In the genomic region with DNA sequence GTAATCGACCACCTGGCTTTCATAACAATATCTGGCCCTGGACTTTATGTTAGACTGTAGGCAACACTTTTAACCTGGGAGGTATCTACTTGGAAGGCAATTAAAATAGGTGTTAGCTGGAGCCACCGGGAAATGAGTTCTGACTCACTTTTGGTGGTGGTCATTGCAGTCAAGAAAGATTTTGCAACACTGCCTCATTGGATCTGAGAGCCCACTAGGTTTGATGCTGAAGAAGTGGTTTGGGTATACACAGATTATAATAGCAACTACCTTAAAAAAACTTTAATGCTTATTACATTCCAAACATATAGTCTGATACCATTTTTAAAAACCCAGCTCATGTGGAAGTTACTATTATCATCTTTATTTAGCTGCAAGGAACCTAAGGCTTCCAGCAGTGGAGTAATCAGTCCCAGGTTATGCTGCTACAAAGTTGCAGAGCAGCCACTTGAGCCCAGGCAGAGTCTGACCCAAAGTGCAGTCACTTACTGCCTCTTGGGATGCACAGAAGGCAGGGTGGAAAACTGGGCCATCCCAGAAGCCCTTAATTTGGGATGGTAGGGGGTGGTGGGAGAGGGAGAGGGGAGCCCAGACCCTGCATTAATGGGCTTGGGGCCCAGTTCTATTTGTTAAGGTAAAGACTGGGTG, we compare ENCODE assay signal across 17 cellular contexts.
A peak's percentile ranks its signal among the peaks of the same experiment; 100 is the strongest.
DNase-seq lines count a peak whose midpoint lies in the region; ATAC-seq and TF ChIP-seq lines count a peak whose summit lies in the region.
"Had no signal": no experiment of that assay in that cellular context is flagged by ENCODE, and none has a peak within 500 bp of the region (broad histone marks: within the 10 kb centered on the region; RNA-seq: fewer than 3 reads in every experiment).

No MANE protein-coding gene starts in this region.

- no peak overlapping the region for H3K4me3 ChIP-seq in KMS-11 (IDR thresholded peaks at IDR 0.05; ENCODE audit: insufficient read depth, low read depth, low read length)
- H3K4me3 ChIP-seq in right atrium auricular region, result no peak overlapping the region
- no peak overlapping the region for H3K4me3 ChIP-seq in MG63
- H3K4me3 ChIP-seq: ascending aorta, pancreas, transverse colon had no signal

- DNase-seq in natural killer cell treated with Interleukin-12 subunit alpha and Interleukin-12 subunit beta and Interleukin-15 and Interleukin-18, amount 100 ng/mL, for 72 hours (ENCODE audit: low spot score), result no peak
- no peak for DNase-seq in right atrium auricular region (ENCODE audit: low spot score)
- no peak for DNase-seq in MG63
- DNase-seq: activated B cell treated with CpG ODN at 0.5 μM for 24 hours; activated effector memory CD4-positive, alpha-beta T cell treated with anti-CD3 and anti-CD28 coated beads, Interleukin-2, amount 50 U/mL, for 16 hours; DMS 273 treated with DMSO at 0.1 percent for 48 hours; foreskin keratinocyte; NCI-H2171 treated with DMSO at 0.1 percent for 48 hours; pancreas; small intestine; transverse colon had no signal

- H3K27me3 Mint-ChIP-seq in natural killer cell treated with Interleukin-12 subunit alpha and Interleukin-12 subunit beta and Interleukin-15 and Interleukin-18, amount 100 ng/mL, for 72 hours, result no peaks in the 10 kb centered on the region
- H3K27me3 Mint-ChIP-seq: activated B cell treated with CpG ODN at 0.5 μM for 24 hours had no signal

- H3K9ac ChIP-seq in KMS-11, result peak overlapping the region; percentile 32; the same call in 1 of the 2 replicates

- H3K9me3 ChIP-seq in right atrium auricular region (peaks cover 0 to 6% of the 10 kb centered on the region in 2 donors), MG63 (no peaks in the 10 kb centered on the region)
- H3K9me3 ChIP-seq: ascending aorta, pancreas, transverse colon had no signal

- no peaks in the 10 kb centered on the region for H4K20me1 ChIP-seq in KMS-11 (ENCODE audit: insufficient read depth)

- no peaks in the 10 kb centered on the region for H3K36me3 Mint-ChIP-seq in natural killer cell treated with Interleukin-12 subunit alpha and Interleukin-12 subunit beta and Interleukin-15 and Interleukin-18, amount 100 ng/mL, for 72 hours

- H3K4me1 ChIP-seq in KMS-11 (ENCODE audit: low read depth, poor library complexity, severe bottlenecking), result peaks cover 35% of the 10 kb centered on the region
- H3K4me1 ChIP-seq in right atrium auricular region, result peaks cover 0 to 12% of the 10 kb centered on the region in 2 donors
- H3K4me1 ChIP-seq: ascending aorta, foreskin keratinocyte, transverse colon had no signal

- ATAC-seq in GM18870 (IDR thresholded peaks at IDR 0.05; ENCODE audit: unreplicated experiment) (peak; percentile 14), GM21447 (IDR thresholded peaks at IDR 0.05; ENCODE audit: unreplicated experiment) (peak; percentile 21), HG03097 (IDR thresholded peaks at IDR 0.05; ENCODE audit: low FRiP score, unreplicated experiment) (no peak)
- ATAC-seq in natural killer cell treated with Interleukin-12 subunit alpha and Interleukin-12 subunit beta and Interleukin-15 and Interleukin-18, amount 100 ng/mL, for 72 hours, result peak; percentile 22 to 67
- ATAC-seq: foreskin keratinocyte, pancreas had no signal

- H3K9me3 Mint-ChIP-seq in natural killer cell treated with Interleukin-12 subunit alpha and Interleukin-12 subunit beta and Interleukin-15 and Interleukin-18, amount 100 ng/mL, for 72 hours, result no peaks in the 10 kb centered on the region
- H3K9me3 Mint-ChIP-seq: activated B cell treated with CpG ODN at 0.5 μM for 24 hours had no signal

- TF ChIP-seq CTCF in KMS-11 (conservative IDR thresholded peaks at IDR 0.05; ENCODE audit: low read depth, low read length) (no peak), right atrium auricular region (IDR thresholded peaks at IDR 0.05) (no peak)

- H3K27me3 ChIP-seq in KMS-11 (ENCODE audit: insufficient read depth, low read depth), result no peaks in the 10 kb centered on the region
- H3K27me3 ChIP-seq in right atrium auricular region, result no peaks in the 10 kb centered on the region
- H3K27me3 ChIP-seq in MG63, result no peaks in the 10 kb centered on the region
- H3K27me3 ChIP-seq: ascending aorta, pancreas, transverse colon had no signal

- peak overlapping the region; percentile 60 for H3K27ac ChIP-seq in KMS-11
- H3K27ac ChIP-seq in right atrium auricular region, result no peak overlapping the region
- H3K27ac ChIP-seq: ascending aorta, foreskin keratinocyte, pancreas, transverse colon had no signal

- peaks cover 14 to 17% of the 10 kb centered on the region in 2 donors for H3K4me1 Mint-ChIP-seq in natural killer cell treated with Interleukin-12 subunit alpha and Interleukin-12 subunit beta and Interleukin-15 and Interleukin-18, amount 100 ng/mL, for 72 hours (ENCODE audit: low read depth in 2 of 2)
- H3K4me1 Mint-ChIP-seq: activated B cell treated with CpG ODN at 0.5 μM for 24 hours, B cell had no signal

- no peaks in the 10 kb centered on the region for H3K36me3 ChIP-seq in KMS-11 (ENCODE audit: insufficient read depth)
- H3K36me3 ChIP-seq in right atrium auricular region, result no peaks in the 10 kb centered on the region
- no peaks in the 10 kb centered on the region for H3K36me3 ChIP-seq in MG63
- H3K36me3 ChIP-seq: ascending aorta, pancreas, transverse colon had no signal

- peak overlapping the region; percentile 66; the same call in 1 of the 2 replicates for H2AFZ ChIP-seq in KMS-11 (ENCODE audit: low read depth)

- H3K4me2 ChIP-seq in KMS-11, result peak overlapping the region; percentile 88

- no peaks in the 10 kb centered on the region for H3K79me2 ChIP-seq in KMS-11 (ENCODE audit: insufficient read depth, low read depth)

- peak overlapping the region; percentile 71 for H3K4me3 Mint-ChIP-seq in natural killer cell treated with Interleukin-12 subunit alpha and Interleukin-12 subunit beta and Interleukin-15 and Interleukin-18, amount 100 ng/mL, for 72 hours
- H3K4me3 Mint-ChIP-seq: activated B cell treated with CpG ODN at 0.5 μM for 24 hours, B cell had no signal

- H3K27ac Mint-ChIP-seq in natural killer cell treated with Interleukin-12 subunit alpha and Interleukin-12 subunit beta and Interleukin-15 and Interleukin-18, amount 100 ng/mL, for 72 hours, result peak overlapping the region; percentile 59 to 92
- H3K27ac Mint-ChIP-seq: activated B cell treated with CpG ODN at 0.5 μM for 24 hours, B cell had no signal
